In genomic region chr1:234855851-234856250, GRCh38 we compare ENCODE assay signal across 16 cellular contexts.
DNase-seq lines count a peak whose midpoint lies in the region; ATAC-seq and TF ChIP-seq lines count a peak whose summit lies in the region.
"Had no signal": no experiment of that assay in that cellular context is flagged by ENCODE, and none has a peak within 500 bp of the region (broad histone marks: within the 10 kb centered on the region; RNA-seq: fewer than 3 reads in every experiment).

No MANE protein-coding gene starts in this region.

- H3K27ac ChIP-seq in left ventricle myocardium inferior (replicated peaks) (peak overlapping the region; percentile 77), IMR-90 (ENCODE audit: insufficient read depth, low read length) (no peak overlapping the region), endodermal cell (ENCODE audit: low read depth, low read length) (no peak overlapping the region), rectal smooth muscle tissue (ENCODE audit: low read depth, low read length) (peak overlapping the region; percentile 76)
- H3K27ac ChIP-seq: BLaER1, GM23248 had no signal

- H2BK15ac ChIP-seq in IMR-90 (ENCODE audit: low read depth, low read length), result 0 out of 3 replicates have a peak overlapping the region, but pooled peaks have one; percentile 12

- no peaks in the 10 kb centered on the region for H3K36me3 Mint-ChIP-seq in endodermal cell (ENCODE audit: low read depth)
- H3K36me3 Mint-ChIP-seq: CD4-positive, alpha-beta memory T cell had no signal

- POLR2A ChIA-PET in IMR-90 (lab: Charles Lee; ENCODE audit: unreplicated experiment), result no interaction called here

- H3K36me3 ChIP-seq in left ventricle myocardium inferior (no peaks in the 10 kb centered on the region), IMR-90 (ENCODE audit: control insufficient read depth, insufficient read depth, low read length) (no peaks in the 10 kb centered on the region), endodermal cell (ENCODE audit: control insufficient read depth, insufficient read depth, low read length) (no peaks in the 10 kb centered on the region), rectal smooth muscle tissue (ENCODE audit: control insufficient read depth, insufficient read depth, low read length) (no peaks in the 10 kb centered on the region)
- H3K36me3 ChIP-seq: BLaER1, HAP-1 had no signal

- H2BK20ac ChIP-seq in IMR-90 (ENCODE audit: low read depth, low read length), result no peak overlapping the region

- no peak for DNase-seq in left ventricle myocardium inferior
- DNase-seq in Right ventricle myocardium inferior (ENCODE audit: missing footprints), result no peak
- DNase-seq in IMR-90, result no peak
- peak; percentile 3 for DNase-seq in endodermal cell
- DNase-seq in NCI-H2227 (lab: John Stamatoyannopoulos, UW; ENCODE audit: unreplicated experiment), result no peak
- DNase-seq in SHP77 treated with DMSO at 0.1 percent for 48 hours (lab: John Stamatoyannopoulos, UW), result no peak
- no peak for DNase-seq in stimulated activated naive CD8-positive, alpha-beta T cell treated with anti-CD3 and anti-CD28 coated beads, Interleukin-15, Interleukin-2, amounts not matched to agents 100 U/mL and 50 U/mL, for 24 hours
- DNase-seq: 8988T; CD4-positive, alpha-beta memory T cell; DMS153; GF-D8; GM23248 had no signal

- H2AK9ac ChIP-seq in IMR-90 (replicated peaks; ENCODE audit: low read depth, low read length, poor library complexity), result no peak overlapping the region

- peaks cover 14% of the 10 kb centered on the region for H3K4me1 ChIP-seq in left ventricle myocardium inferior
- peaks cover 4% of the 10 kb centered on the region for H3K4me1 ChIP-seq in IMR-90 (ENCODE audit: control insufficient read depth, insufficient read depth, low read length)
- H3K4me1 ChIP-seq in endodermal cell (ENCODE audit: control insufficient read depth, insufficient read depth, low read length), result peaks cover 4% of the 10 kb centered on the region
- H3K4me1 ChIP-seq in rectal smooth muscle tissue (ENCODE audit: control insufficient read depth, insufficient read depth, low read length), result peaks cover 12% of the 10 kb centered on the region
- H3K4me1 ChIP-seq: HAP-1 had no signal

- no peak for TF ChIP-seq POLR2A in IMR-90 (IDR thresholded peaks at IDR 0.05; ENCODE audit: low read depth, low read length)

- no peaks in the 10 kb centered on the region for H4K20me1 ChIP-seq in IMR-90 (ENCODE audit: insufficient read depth, low read length)
- H4K20me1 ChIP-seq: BLaER1 had no signal

- BruUV-seq in IMR-90 (replicated peaks; lab: Mats Ljungman, UMichigan), result no TSS peak

- no peak overlapping the region for H3K4me2 ChIP-seq in IMR-90 (ENCODE audit: low read depth, low read length)
- H3K4me2 ChIP-seq: BLaER1 had no signal

- intact Hi-C loops in left ventricle myocardium inferior (cut with micrococcal nuclease), result no loop called here
- intact Hi-C loops in Right ventricle myocardium inferior (cut with DNase I), result no loop called here
- intact Hi-C loops in IMR-90 (cut with micrococcal nuclease), result no loop called here

- no peak for TF ChIP-seq RAD21 in IMR-90 (IDR thresholded peaks at IDR 0.05; ENCODE audit: low read length)

- H3K4me3 ChIP-seq in left ventricle myocardium inferior (no peak overlapping the region), IMR-90 (ENCODE audit: insufficient read depth, low read depth, low read length) (no peak overlapping the region), endodermal cell (ENCODE audit: low read length) (no peak overlapping the region), rectal smooth muscle tissue (ENCODE audit: low read length) (no peak overlapping the region)
- H3K4me3 ChIP-seq: BLaER1, GM23248, HAP-1 had no signal

- no CpG with 5 or more reads among the region's 3 CpGs for WGBS in IMR-90 (ENCODE audit: extremely low coverage in 2 of 2, insufficient read length in 1 of 2), 2 experiments
- WGBS in endodermal cell (ENCODE audit: insufficient coverage in 1 of 2, insufficient read length in 1 of 2), 2 experiments, result 60% methylated on average over 1 of the region's 3 CpGs; no CpG with 5 or more reads in 1 of the 2 experiments

- no peak overlapping the region for H2AFZ ChIP-seq in IMR-90 (replicated peaks; ENCODE audit: low read length, poor library complexity)
- H2AFZ ChIP-seq: GM23248 had no signal

- H3K23ac ChIP-seq in IMR-90 (ENCODE audit: low read depth, low read length), result no peak overlapping the region

- H3K79me1 ChIP-seq in IMR-90 (ENCODE audit: low read depth in 1 of 2, low read length in 2 of 2), result no peaks in the 10 kb centered on the region

- no peak overlapping the region for H4K8ac ChIP-seq in IMR-90 (ENCODE audit: low read depth in 2 of 2, low read length in 2 of 2)

- H4K91ac ChIP-seq in IMR-90 (ENCODE audit: insufficient read depth, low read depth, low read length), result no peak overlapping the region

- H3K14ac ChIP-seq in IMR-90 (replicated peaks; ENCODE audit: low read depth, low read length), result no peak overlapping the region

- no peak overlapping the region for H2BK120ac ChIP-seq in IMR-90 (ENCODE audit: low read depth, low read length)

- peaks cover 17% of the 10 kb centered on the region for H3K4me1 Mint-ChIP-seq in endodermal cell

- no peak overlapping the region for H3K9ac ChIP-seq in IMR-90 (ENCODE audit: low read depth, low read length)
- H3K9ac ChIP-seq in endodermal cell (ENCODE audit: extremely low read depth, low read length, poor library complexity, severe bottlenecking), result no peak overlapping the region
- H3K9ac ChIP-seq in rectal smooth muscle tissue (ENCODE audit: low read length), result no peak overlapping the region
- H3K9ac ChIP-seq: BLaER1, GM23248 had no signal

- H3K9me3 ChIP-seq in left ventricle myocardium inferior (replicated peaks), result peaks cover 4% of the 10 kb centered on the region
- peaks cover 1% of the 10 kb centered on the region; the same call in 1 of the 2 replicates for H3K9me3 ChIP-seq in IMR-90 (ENCODE audit: control insufficient read depth, insufficient read depth, low read length)
- H3K9me3 ChIP-seq in endodermal cell (ENCODE audit: control insufficient read depth, low read length), result no peaks in the 10 kb centered on the region
- H3K9me3 ChIP-seq: HAP-1 had no signal

- no peak overlapping the region for H2BK5ac ChIP-seq in IMR-90 (ENCODE audit: low read depth, low read length, poor library complexity, severe bottlenecking)

- peaks cover 4% of the 10 kb centered on the region for H3K9me3 Mint-ChIP-seq in endodermal cell

- ATAC-seq in Right ventricle myocardium inferior, result no peak
- ATAC-seq in IMR-90 (ENCODE audit: low read depth), result no peak
- no peak for ATAC-seq in stimulated activated naive CD8-positive, alpha-beta T cell treated with anti-CD3 and anti-CD28 coated beads, Interleukin-15, Interleukin-2, amounts not matched to agents 100 U/mL and 50 U/mL, for 24 hours

- no peak overlapping the region for H3K56ac ChIP-seq in IMR-90 (ENCODE audit: extremely low read depth, insufficient read depth, low read length)

- CTCF ChIA-PET in IMR-90 (lab: Yijun Ruan, JAX), result no interaction called here

- peaks cover 5% of the 10 kb centered on the region; the same call in 1 of the 2 replicates for H3K9me1 ChIP-seq in IMR-90 (ENCODE audit: insufficient read depth, low read length)

- no peak overlapping the region; the same call in 1 of the 2 replicates for H2AK5ac ChIP-seq in IMR-90 (ENCODE audit: low read depth, low read length)

- no peak overlapping the region for H3K4me3 Mint-ChIP-seq in endodermal cell
- H3K4me3 Mint-ChIP-seq: CD14-positive monocyte; CD4-positive, alpha-beta memory T cell had no signal

- H3K18ac ChIP-seq in IMR-90 (ENCODE audit: low read depth, low read length), result no peak overlapping the region

- H3K4ac ChIP-seq in IMR-90 (ENCODE audit: low read depth, low read length), result no peak overlapping the region

- no peaks in the 10 kb centered on the region for H3K27me3 Mint-ChIP-seq in endodermal cell (ENCODE audit: insufficient read depth)
- H3K27me3 Mint-ChIP-seq: CD4-positive, alpha-beta memory T cell had no signal

- H4K5ac ChIP-seq in IMR-90 (ENCODE audit: low read depth, low read length), result no peak overlapping the region

- TF ChIP-seq CTCF in left ventricle myocardium inferior (IDR thresholded peaks at IDR 0.05; ENCODE audit: borderline replicate concordance) (no peak), IMR-90 (conservative IDR thresholded peaks at IDR 0.05; ENCODE audit: low read depth, low read length) (no peak), endodermal cell (conservative IDR thresholded peaks at IDR 0.05) (no peak)

- in situ Hi-C loops in IMR-90 (cut with MboI; ENCODE audit: low sequenced_read_pairs), result loop anchor here (25.0 kb wide), 3 partner anchors 231 to 369 kb away; partner anchors contain the start of genes IRF2BP2 and TARBP1

- dilution Hi-C loops in IMR-90 (cut with HindIII; ENCODE audit: low sequenced_read_pairs, unreplicated experiment), result no loop called here

- H3K27ac Mint-ChIP-seq in endodermal cell, result no peak overlapping the region

- H3K27me3 ChIP-seq in left ventricle myocardium inferior (ENCODE audit: low read depth) (no peaks in the 10 kb centered on the region), IMR-90 (ENCODE audit: control insufficient read depth, insufficient read depth, low read length) (no peaks in the 10 kb centered on the region), endodermal cell (ENCODE audit: control insufficient read depth, insufficient read depth, low read length, poor library complexity, severe bottlenecking) (no peaks in the 10 kb centered on the region), rectal smooth muscle tissue (ENCODE audit: control insufficient read depth, insufficient read depth, low read length) (no peaks in the 10 kb centered on the region)
- H3K27me3 ChIP-seq: BLaER1 had no signal

TF ChIP-seq in IMR-90, 13 proteins besides CTCF, POLR2A, EP300 and RAD21 (continues in another document):
- TF ChIP-seq BHLHE40 (IDR thresholded peaks at IDR 0.05; ENCODE audit: low read depth, low read length), result no peak
- TF ChIP-seq RFX5 (IDR thresholded peaks at IDR 0.05; ENCODE audit: low read depth, low read length), result no peak
- TF ChIP-seq CEBPB (IDR thresholded peaks at IDR 0.05; ENCODE audit: low read depth, low read length), result no peak
- TF ChIP-seq SMC3 (IDR thresholded peaks at IDR 0.05; ENCODE audit: low read depth, low read length), result no peak
- TF ChIP-seq MAZ (IDR thresholded peaks at IDR 0.05; ENCODE audit: borderline replicate concordance, low read depth, low read length), result no peak
- TF ChIP-seq MXI1 (IDR thresholded peaks at IDR 0.05; ENCODE audit: borderline replicate concordance, low read depth, low read length), result no peak
- TF ChIP-seq USF2 (IDR thresholded peaks at IDR 0.05; ENCODE audit: low read depth, low read length), result no peak
- TF ChIP-seq RCOR1 (IDR thresholded peaks at IDR 0.05; ENCODE audit: insufficient replicate concordance, low read length), result no peak
- TF ChIP-seq NFE2L2 (IDR thresholded peaks at IDR 0.05; ENCODE audit: low read depth, low read length), result no peak
- TF ChIP-seq CHD1 (IDR thresholded peaks at IDR 0.05; ENCODE audit: low read depth, low read length), result no peak

Comparison
In these comparisons a context has a peak if more than half of its experiments do, and no peak if none do; other contexts are left out.
1. H3K27ac ChIP-seq: peak in left ventricle myocardium inferior (single experiment) and rectal smooth muscle tissue (single experiment); none in IMR-90 (single experiment) and endodermal cell (single experiment).